In the genomic region with DNA sequence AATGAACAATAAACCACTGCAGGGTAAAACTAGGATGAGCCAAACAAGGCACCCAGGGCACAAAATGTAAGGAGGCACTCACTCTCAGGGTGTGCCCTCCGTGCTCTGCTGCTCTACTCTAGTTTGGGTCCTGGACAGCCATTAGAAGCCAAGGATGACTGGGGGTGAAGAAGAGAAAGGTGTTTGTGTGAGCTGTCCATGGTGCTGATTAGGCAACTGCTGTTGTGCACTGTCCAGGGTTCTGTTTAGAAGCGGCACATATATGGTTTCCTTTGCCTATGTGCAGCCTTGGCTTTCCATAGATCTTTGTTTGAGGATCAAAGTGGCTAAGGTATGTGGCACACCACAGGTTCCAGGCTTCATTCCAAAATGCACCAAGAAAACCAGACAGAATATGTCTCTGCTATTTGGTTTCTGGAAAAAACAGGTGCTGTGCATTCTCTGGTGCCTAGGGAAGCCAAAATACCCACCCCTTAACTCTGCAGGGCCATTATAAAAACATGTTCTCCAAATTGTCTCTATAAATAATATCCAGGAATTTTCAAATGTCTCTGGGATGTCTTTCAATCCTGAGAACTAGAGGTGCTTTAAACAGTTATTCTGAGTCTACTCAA, we compare ENCODE assay signal across 10 cellular contexts.
DNase-seq lines count a peak whose midpoint lies in the region; ATAC-seq and TF ChIP-seq lines count a peak whose summit lies in the region.
"Had no signal": no experiment of that assay in that cellular context is flagged by ENCODE, and none has a peak within 500 bp of the region (broad histone marks: within the 10 kb centered on the region; RNA-seq: fewer than 3 reads in every experiment).

No MANE protein-coding gene starts in this region.

- H3K36me3 ChIP-seq in A673 (ENCODE audit: insufficient read depth, low read length, poor library complexity, severe bottlenecking) (no peaks in the 10 kb centered on the region), GM23338 (ENCODE audit: insufficient read depth) (no peaks in the 10 kb centered on the region), sigmoid colon (no peaks in the 10 kb centered on the region)

- H3K27ac Mint-ChIP-seq in GM23338: no peak overlapping the region

- peaks cover 6% of the 10 kb centered on the region for H3K9me3 ChIP-seq in A673 (ENCODE audit: low read depth, low read length, poor library complexity, severe bottlenecking)
- peaks cover 0 to 4% (median 0%) of the 10 kb centered on the region in 4 donors for H3K9me3 ChIP-seq in sigmoid colon

- no peaks in the 10 kb centered on the region for H3K4me1 ChIP-seq in A673 (ENCODE audit: insufficient read depth, low read length, poor library complexity, severe bottlenecking)
- H3K4me1 ChIP-seq in GM23338 (ENCODE audit: insufficient read depth): peaks cover 24% of the 10 kb centered on the region
- H3K4me1 ChIP-seq in sigmoid colon: no peaks in the 10 kb centered on the region

- no peaks in the 10 kb centered on the region for H3K27me3 Mint-ChIP-seq in GM23338 (ENCODE audit: insufficient read depth, low read depth, poor library complexity)

- H2AFZ ChIP-seq in GM23338: no peak overlapping the region

- H3K27ac ChIP-seq in A673 (ENCODE audit: low read depth, low read length, poor library complexity, severe bottlenecking) (no peak overlapping the region), GM23338 (ENCODE audit: low read depth) (no peak overlapping the region), sigmoid colon (no peak overlapping the region)

- 14 to 22% methylated on average over 2 of the region's 2 CpGs for WGBS in sigmoid colon, 2 donors

- TF ChIP-seq CTCF in A673 (conservative IDR thresholded peaks at IDR 0.05; ENCODE audit: low read depth, low read length) (no peak), GM23338 (conservative IDR thresholded peaks at IDR 0.05; ENCODE audit: low read depth in 2 of 2) (no peak), sigmoid colon (IDR thresholded peaks at IDR 0.05) (no peak)

- intact Hi-C loops in A673 (cut with micrococcal nuclease; ENCODE audit: unreplicated experiment): no loop called here
- intact Hi-C loops in sigmoid colon (cut with DNase I): no loop called here

- no peak for TF ChIP-seq POLR2A in sigmoid colon (IDR thresholded peaks at IDR 0.05)
- no peak for TF ChIP-seq POLR2A in GM18505 (IDR thresholded peaks at IDR 0.05; ENCODE audit: borderline replicate concordance, extremely low read depth, insufficient read depth, insufficient read length)

- H3K4me2 ChIP-seq in GM23338: no peak overlapping the region

- CTCF ChIA-PET in A673 (lab: Charles Lee): no interaction called here

- H3K9me2 ChIP-seq in GM23338 (ENCODE audit: insufficient read depth): no peaks in the 10 kb centered on the region

- no peak overlapping the region for H3K4me3 ChIP-seq in A673 (ENCODE audit: low read depth, low read length, poor library complexity, severe bottlenecking)
- H3K4me3 ChIP-seq in GM23338: no peak overlapping the region
- no peak overlapping the region for H3K4me3 ChIP-seq in sigmoid colon

- no TSS peak for BruUV-seq in A673 (replicated peaks; lab: Mats Ljungman, UMichigan)

- H4K20me1 ChIP-seq in GM23338 (replicated peaks; ENCODE audit: insufficient read depth): no peaks in the 10 kb centered on the region

- H3F3A ChIP-seq in GM23338 (replicated peaks; ENCODE audit: low read depth): no peaks in the 10 kb centered on the region

- POLR2A ChIA-PET in A673 (lab: Charles Lee; ENCODE audit: low non-redundant PET): no interaction called here

- ATAC-seq in GM23338: peak; percentile 97
- ATAC-seq in SK-N-SH treated with all-trans-retinoic acid at 6 μM for 48 hours: no peak
- no peak for ATAC-seq in HG03460 (IDR thresholded peaks at IDR 0.05; ENCODE audit: unreplicated experiment)
- no peak for ATAC-seq in GM18505 (IDR thresholded peaks at IDR 0.05; ENCODE audit: unreplicated experiment)

- peak; percentile 33 for DNase-seq in A673 (ENCODE audit: low spot score)
- DNase-seq in GM23338 (ENCODE audit: low spot score): peak; percentile 87
- peak; percentile 2 for DNase-seq in glomerular visceral epithelial cell (ENCODE audit: extremely low spot score)
- no peak for DNase-seq in sigmoid colon
- no peak for DNase-seq in NCI-H2227 treated with DMSO at 0.1 percent for 48 hours (lab: John Stamatoyannopoulos, UW)
- DNase-seq: activated effector memory CD4-positive, alpha-beta T cell treated with Interleukin-2 at 50 U/mL for 16 hours; NK-92 treated with Interleukin-12 subunit alpha and Interleukin-12 subunit beta, amount 100 ng/mL, for 24 hours had no signal

- H3K79me2 ChIP-seq in GM23338 (replicated peaks; ENCODE audit: insufficient read depth): no peaks in the 10 kb centered on the region

- H3K36me3 Mint-ChIP-seq in GM23338 (ENCODE audit: low read depth): no peaks in the 10 kb centered on the region

- no peaks in the 10 kb centered on the region for H3K9me3 Mint-ChIP-seq in GM23338

- H3K27me3 ChIP-seq in A673 (replicated peaks; ENCODE audit: insufficient read depth, low read depth, low read length, poor library complexity) (no peaks in the 10 kb centered on the region), GM23338 (ENCODE audit: insufficient read depth) (no peaks in the 10 kb centered on the region), sigmoid colon (no peaks in the 10 kb centered on the region)

- H3K4me1 Mint-ChIP-seq in GM23338: peaks cover 20% of the 10 kb centered on the region

- TF ChIP-seq EP300 in sigmoid colon (IDR thresholded peaks at IDR 0.05): no peak

- no peak overlapping the region for H3K4me3 Mint-ChIP-seq in GM23338

TF ChIP-seq in GM23338, 12 proteins besides CTCF, POLR2A, EP300 and RAD21 (continues in another document):
- TF ChIP-seq, protein P1, sequence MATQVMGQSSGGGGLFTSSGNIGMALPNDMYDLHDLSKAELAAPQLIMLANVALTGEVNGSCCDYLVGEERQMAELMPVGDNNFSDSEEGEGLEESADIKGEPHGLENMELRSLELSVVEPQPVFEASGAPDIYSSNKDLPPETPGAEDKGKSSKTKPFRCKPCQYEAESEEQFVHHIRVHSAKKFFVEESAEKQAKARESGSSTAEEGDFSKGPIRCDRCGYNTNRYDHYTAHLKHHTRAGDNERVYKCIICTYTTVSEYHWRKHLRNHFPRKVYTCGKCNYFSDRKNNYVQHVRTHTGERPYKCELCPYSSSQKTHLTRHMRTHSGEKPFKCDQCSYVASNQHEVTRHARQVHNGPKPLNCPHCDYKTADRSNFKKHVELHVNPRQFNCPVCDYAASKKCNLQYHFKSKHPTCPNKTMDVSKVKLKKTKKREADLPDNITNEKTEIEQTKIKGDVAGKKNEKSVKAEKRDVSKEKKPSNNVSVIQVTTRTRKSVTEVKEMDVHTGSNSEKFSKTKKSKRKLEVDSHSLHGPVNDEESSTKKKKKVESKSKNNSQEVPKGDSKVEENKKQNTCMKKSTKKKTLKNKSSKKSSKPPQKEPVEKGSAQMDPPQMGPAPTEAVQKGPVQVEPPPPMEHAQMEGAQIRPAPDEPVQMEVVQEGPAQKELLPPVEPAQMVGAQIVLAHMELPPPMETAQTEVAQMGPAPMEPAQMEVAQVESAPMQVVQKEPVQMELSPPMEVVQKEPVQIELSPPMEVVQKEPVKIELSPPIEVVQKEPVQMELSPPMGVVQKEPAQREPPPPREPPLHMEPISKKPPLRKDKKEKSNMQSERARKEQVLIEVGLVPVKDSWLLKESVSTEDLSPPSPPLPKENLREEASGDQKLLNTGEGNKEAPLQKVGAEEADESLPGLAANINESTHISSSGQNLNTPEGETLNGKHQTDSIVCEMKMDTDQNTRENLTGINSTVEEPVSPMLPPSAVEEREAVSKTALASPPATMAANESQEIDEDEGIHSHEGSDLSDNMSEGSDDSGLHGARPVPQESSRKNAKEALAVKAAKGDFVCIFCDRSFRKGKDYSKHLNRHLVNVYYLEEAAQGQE (IDR thresholded peaks at IDR 0.05; ENCODE audit: unreplicated experiment): peak; percentile 99

TF ChIP-seq in SK-N-SH treated with all-trans-retinoic acid at 6 μM for 48 hours, 23 proteins besides CTCF, POLR2A, EP300 and RAD21:
- TF ChIP-seq SNAI2 (CRISPR knock-in tag; IDR thresholded peaks at IDR 0.05) (peak; percentile 93), ZFP30 (CRISPR knock-in tag; IDR thresholded peaks at IDR 0.05) (no peak), OSR1 (CRISPR knock-in tag; IDR thresholded peaks at IDR 0.05) (no peak), CSDC2 (CRISPR knock-in tag; IDR thresholded peaks at IDR 0.05) (0 out of 2 replicates have a peak, but pooled peaks have one; percentile 71)
TF ChIP-seq in SK-N-SH treated with all-trans-retinoic acid at 6 μM for 48 hours: peak in this region for 2.

Comparison
In these comparisons a context has a peak if more than half of its experiments do, and no peak if none do; other contexts are left out.
1. DNase-seq: peak in A673 (single experiment), GM23338 (single experiment) and glomerular visceral epithelial cell (single experiment); none in sigmoid colon (single experiment) and NCI-H2227 treated with DMSO at 0.1 percent for 48 hours (single experiment).